ENCODE assay signal across 3 cellular contexts in genomic region chr7:76591033-76591432, GRCh38. TPM values are rescaled to one million over a fixed set of nuclear protein-coding genes. Genes with fewer than 3 reads are reported as not detected.
"Had no signal": no experiment of that assay in that cellular context is flagged by ENCODE, and none has a peak within 500 bp of the region (broad histone marks: within the 10 kb centered on the region; RNA-seq: fewer than 3 reads in every experiment).

No MANE protein-coding gene starts in this region.

RNA-seq across cellular contexts. Expression of gene SPDYE16, which starts 47.9 kb away (rescaled TPM):
- total RNA-seq: esophagus mucosa, right atrium auricular region, smooth muscle cell had no signal
